8 cellular contexts compared by ENCODE assay signal in genomic region chr15:63277893-63278505, GRCh38. TPM values are rescaled to one million over a fixed set of nuclear protein-coding genes. Genes with fewer than 3 reads are reported as not detected.
A peak's percentile ranks its signal among the peaks of the same experiment; 100 is the strongest.
DNase-seq lines count a peak whose midpoint lies in the region; ATAC-seq, FAIRE-seq and TF ChIP-seq lines count a peak whose summit lies in the region.

No MANE protein-coding gene starts in this region.

- H3K9me3 ChIP-seq in BE2C (no peaks in the 10 kb centered on the region), K562 (replicated peaks; ENCODE audit: control insufficient read depth, insufficient read depth, low read depth, low read length) (no peaks in the 10 kb centered on the region), left lung (no peaks in the 10 kb centered on the region)

- H3K4me1 ChIP-seq in BE2C (no peaks in the 10 kb centered on the region; the same call in 1 of the 2 replicates), K562 (replicated peaks in 1 of 2; ENCODE audit: control insufficient read depth in 2 of 2, insufficient read depth in 2 of 2, low read length in 2 of 2) (peaks cover 12 to 18% of the 10 kb centered on the region in 2 experiments; a peak in 4 of 5 replicates), left lung (peaks cover 14 to 39% of the 10 kb centered on the region in 2 donors)

- H3K4me2 ChIP-seq in K562 (ENCODE audit: insufficient read depth, low read length) = peak overlapping the region; percentile 72

- TSS peak; percentile 61 for BruUV-seq in K562 (replicated peaks; lab: Mats Ljungman, UMichigan)

- H3K36me3 ChIP-seq in BE2C (no peaks in the 10 kb centered on the region), K562 (ENCODE audit: control insufficient read depth, insufficient read depth, low read length) (0 out of 3 replicates have a peak, but pooled peaks cover 3% of the 10 kb centered on the region), left lung (peaks cover 0 to 4% of the 10 kb centered on the region in 2 donors)

- CTCF ChIA-PET in K562 (lab: Yijun Ruan, JAX; ENCODE audit: low intra/inter-chr PET ratio) = no interaction called here

- H3K9me1 ChIP-seq in K562 (ENCODE audit: control insufficient read depth, insufficient read depth, low read length) = no peaks in the 10 kb centered on the region

- TF ChIP-seq RAD21 in K562 (CRISPR knock-in tag; conservative IDR thresholded peaks at IDR 0.05 in 1 of 2, IDR thresholded peaks at IDR 0.05 in 1 of 2) = no peak

- ATAC-seq in HG03196 (IDR thresholded peaks at IDR 0.05; ENCODE audit: unreplicated experiment) = peak; percentile 34
- ATAC-seq in K562 = no peak
- peak; percentile 28 for ATAC-seq in left lung
- no peak for ATAC-seq in GM19328 (IDR thresholded peaks at IDR 0.05; ENCODE audit: unreplicated experiment)

- H3K27ac ChIP-seq in K562 (ENCODE audit: extremely low read depth, low read depth, low read length) = peak overlapping the region; percentile 76; the same call in 2 of the 3 replicates
- H3K27ac ChIP-seq in left lung = peak overlapping the region; percentile 82 to 84
- peak overlapping the region; percentile 88 for H3K27ac ChIP-seq in temporal lobe (ENCODE audit: low read depth, low read length)

- 54% methylated on average over 17 of the region's 20 CpGs for WGBS in K562 (ENCODE audit: insufficient coverage, low coverage, missing lambda C conversion rate)

- H3K9ac ChIP-seq in K562 (ENCODE audit: insufficient read depth in 1 of 2, low read depth in 2 of 2, low read length in 2 of 2) = peak overlapping the region; percentile 75 to 94

- TF ChIP-seq EP300 in K562 (IDR thresholded peaks at IDR 0.05; ENCODE audit: low read length) = no peak

- no peak for FAIRE-seq in K562 (lab: Jason Lieb, UNC)

- in situ Hi-C loops in K562 (cut with MboI) = loop anchor here (25.0 kb wide), 1 partner anchor 784 kb away; no protein-coding TSS in a partner anchor

- DNase-seq in BE2C (no peak), K562 (ENCODE audit: extremely low read depth in 1 of 4, low spot score in 3 of 4) (peak in 1 of 4 experiments; percentile 16), left lung (no peak), NAMALWA (ENCODE audit: low spot score) (no peak)
- DNase-seq in activated CD8-positive, alpha-beta memory T cell treated with anti-CD3 and anti-CD28 coated beads, Interleukin-2, amount 50 U/mL, for 48 hours = no peak

- H3K27me3 ChIP-seq in BE2C = no peaks in the 10 kb centered on the region
- no peaks in the 10 kb centered on the region for H3K27me3 ChIP-seq in K562 (ENCODE audit: control insufficient read depth in 2 of 2, insufficient read depth in 2 of 2, low read length in 2 of 2)
- no peaks in the 10 kb centered on the region for H3K27me3 ChIP-seq in left lung

- no peaks in the 10 kb centered on the region for H4K20me1 ChIP-seq in K562 (replicated peaks; ENCODE audit: control insufficient read depth, insufficient read depth, low read length)

- H3K4me3 ChIP-seq in BE2C (ENCODE audit: low read depth, low read length) (peak overlapping the region; percentile 57), K562 (peak overlapping the region; percentile 65), left lung (peak overlapping the region; percentile 67 to 68)

- TF ChIP-seq CTCF in BE2C (IDR thresholded peaks at IDR 0.05; ENCODE audit: low read depth, low read length) (no peak), K562 (IDR thresholded peaks at IDR 0.05 in 2 of 3, conservative IDR thresholded peaks at IDR 0.05 in 1 of 3; ENCODE audit: insufficient read depth in 2 of 3, low read depth in 1 of 3, low read length in 3 of 3) (no peak), left lung (IDR thresholded peaks at IDR 0.05) (no peak)

- H3K79me2 ChIP-seq in K562 (ENCODE audit: control insufficient read depth, insufficient read depth, low read length) = no peaks in the 10 kb centered on the region

- H2AFZ ChIP-seq in K562 (ENCODE audit: low read depth, low read length) = peak overlapping the region; percentile 95

- POLR2A ChIA-PET in K562 (lab: Yijun Ruan, JAX) = interaction anchor here (0.5 to 1.4 kb wide), 6 partner anchors 10 to 746 kb away, joined by 3 to 6 read pairs (median 3); partner anchors contain the start of gene USP3

- no peak for TF ChIP-seq POLR2A in K562 (conservative IDR thresholded peaks at IDR 0.05)

- intact Hi-C loops in K562 (cut with micrococcal nuclease) = loop anchor here (2.0 to 5.0 kb wide), 2 partner anchors 86 to 121 kb away; partner anchors contain the start of gene RPS27L
- intact Hi-C loops in left lung (cut with DNase I) = loop anchor here in 1 of 2 donors (5.0 kb wide), 1 partner anchor 91 kb away; the partner anchor contains the start of gene RAB8B

TF ChIP-seq in K562, 482 proteins besides CTCF, POLR2A, EP300 and RAD21:
- TF ChIP-seq PHF20 (IDR thresholded peaks at IDR 0.05; ENCODE audit: partially characterized antibody) (peak; percentile 2), CXXC5 (CRISPR knock-in tag; IDR thresholded peaks at IDR 0.05) (0 out of 2 replicates have a peak, but pooled peaks have one; percentile 8), HEY1 (CRISPR knock-in tag; IDR thresholded peaks at IDR 0.05; ENCODE audit: borderline replicate concordance) (no peak), ZNF274 (IDR thresholded peaks at IDR 0.05; ENCODE audit: borderline replicate concordance, low read depth, low read length) (no peak), ASH1L (IDR thresholded peaks at IDR 0.05; ENCODE audit: borderline replicate concordance, low read depth, partially characterized antibody) (no peak), FOXP1 (CRISPR knock-in tag; IDR thresholded peaks at IDR 0.05) (peak; percentile 55; the same call in 1 of the 2 replicates), ARHGAP35 (IDR thresholded peaks at IDR 0.05; ENCODE audit: partially characterized antibody) (no peak), MYC (IDR thresholded peaks at IDR 0.05; ENCODE audit: low read depth, low read length) (no peak), MYC (CRISPR knock-in tag; IDR thresholded peaks at IDR 0.05; ENCODE audit: borderline replicate concordance, low read depth) (0 out of 2 replicates have a peak, but pooled peaks have one; percentile 6), SP1 (CRISPR knock-in tag; IDR thresholded peaks at IDR 0.05) (0 out of 2 replicates have a peak, but pooled peaks have one; percentile 6), MAX (CRISPR knock-in tag; IDR thresholded peaks at IDR 0.05) (0 out of 2 replicates have a peak, but pooled peaks have one; percentile 13), ZKSCAN1 (IDR thresholded peaks at IDR 0.05; ENCODE audit: low read depth, low read length) (0 out of 2 replicates have a peak, but pooled peaks have one; percentile 17), ZBTB9 (CRISPR knock-in tag; IDR thresholded peaks at IDR 0.05) (no peak), NR2C1 (IDR thresholded peaks at IDR 0.05) (no peak), NR2C1 (tag; IDR thresholded peaks at IDR 0.05) (no peak), MTA3 (IDR thresholded peaks at IDR 0.05; ENCODE audit: borderline replicate concordance) (0 out of 2 replicates have a peak, but pooled peaks have one; percentile 1)
TF ChIP-seq in K562: peak in this region for 8.

RNA-seq across cellular contexts. Expression of gene APH1B, which starts 0.6 kb away (rescaled TPM):
- 0.96 TPM for polyA plus RNA-seq in BE2C (2012; ENCODE audit: insufficient read depth, insufficient read length, low read depth)
- total RNA-seq in K562 (2011; cell fraction: chromatin; rRNA removed; ENCODE audit: low replicate concordance) = 10.5 and 13.7 TPM in 2 replicates
- 7.7 and 8.8 TPM in 2 replicates for total RNA-seq in K562 (2011; cell fraction: nucleolus; rRNA removed)
- 13.9 and 14.7 TPM in 2 replicates for total RNA-seq in K562 (2011; cell fraction: nucleoplasm; rRNA removed)
- total RNA-seq in K562 (2014; rRNA removed) (4.9 and 5.1 TPM in 2 replicates), K562 (2014; rRNA removed; fragmentation: Illumina TruSeq; extraction: Trizol) (9.0 and 9.1 TPM in 2 replicates), K562 (2015; rRNA removed; fragmentation: Illumina TruSeq; extraction: Trizol) (8.9 and 9.6 TPM in 2 replicates), K562 (2021) (9.7 and 10.6 TPM in 2 replicates), left lung (10 to 100 TPM; 24.0 to 32.2 TPM), temporal lobe (16.0 TPM)
- polyA plus RNA-seq in K562 (2011; rRNA removed) (4.8 and 7.0 TPM in 2 replicates), K562 (2014; fragmentation: Illumina TruSeq; extraction: Trizol) (6.1 and 6.9 TPM in 2 replicates), K562 (2014; fragmentation: Nextera tagmentation; extraction: Ambion mirVana) (1 to 10 TPM; 7.0 to 8.7 TPM), K562 (2014; rRNA removed) (6.8 and 7.3 TPM in 2 replicates)
- 3.0 and 3.2 TPM in 2 replicates for polyA plus RNA-seq in K562 (2011; cell fraction: cytosol; rRNA removed)
- polyA plus RNA-seq in K562 (2011; cell fraction: nucleus; rRNA removed) = 7.9 and 9.8 TPM in 2 replicates
- 9.1 and 10.8 TPM in 2 replicates for polyA plus RNA-seq in K562 (2012)
- 4.6 and 6.9 TPM in 2 replicates for polyA minus RNA-seq in K562 (2011; rRNA and poly(A)+ RNA removed)
- polyA minus RNA-seq in K562 (2011; cell fraction: cytosol; rRNA and poly(A)+ RNA removed) = 3.6 and 8.8 TPM in 2 replicates
- polyA minus RNA-seq in K562 (2011; cell fraction: nucleus; rRNA and poly(A)+ RNA removed) = 5.0 and 5.1 TPM in 2 replicates

Comparison
In these comparisons a context has a peak if more than half of its experiments do, and no peak if none do; other contexts are left out.
1. ATAC-seq: peak in HG03196 (single experiment) and left lung (single experiment); none in K562 (single experiment) and GM19328 (single experiment).
2. Peak in every context shown above with its lines, with median percentiles within 50 percentile points of each other: H3K4me3 ChIP-seq and H3K27ac ChIP-seq.